In the genomic region with DNA sequence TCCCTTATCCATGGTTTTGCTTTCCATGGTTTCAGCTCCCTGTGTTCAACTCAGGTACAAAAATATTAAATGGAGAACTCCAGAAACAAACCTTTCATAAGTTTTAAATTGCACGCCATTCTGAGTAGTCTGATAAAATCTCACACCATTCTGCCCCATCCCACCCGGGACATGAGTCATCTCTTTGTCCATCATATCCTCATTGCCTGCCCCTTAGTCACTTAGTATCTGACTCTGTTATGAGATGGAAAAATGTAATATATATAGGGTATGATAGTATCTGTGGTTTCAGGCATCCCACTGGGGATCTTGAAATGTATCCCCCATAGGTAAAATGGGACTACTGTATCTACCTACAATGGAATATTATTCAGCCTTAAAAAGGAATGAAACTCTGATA, we compare ENCODE assay signal across 17 cellular contexts. TPM values are rescaled to one million over a fixed set of nuclear protein-coding genes. Genes with fewer than 3 reads are reported as not detected.
DNase-seq lines count a peak whose midpoint lies in the region; TF ChIP-seq lines count a peak whose summit lies in the region.
"Had no signal": no experiment of that assay in that cellular context is flagged by ENCODE, and none has a peak within 500 bp of the region (broad histone marks: within the 10 kb centered on the region; RNA-seq: fewer than 3 reads in every experiment).

No MANE protein-coding gene starts in this region.

- in situ Hi-C loops in brain microvascular endothelial cell (cut with HindIII; ENCODE audit: low pct_ligation_motif_present, low sequenced_read_pairs): no loop called here

- H3K27ac ChIP-seq in brain microvascular endothelial cell: no peak overlapping the region
- H3K27ac ChIP-seq: BLaER1, gastrocnemius medialis, parathyroid adenoma had no signal

- H3K4me3 ChIP-seq in brain microvascular endothelial cell (ENCODE audit: low read depth, low read length): no peak overlapping the region
- H3K4me3 ChIP-seq: BLaER1, gastrocnemius medialis had no signal

- no peaks in the 10 kb centered on the region for H3K27me3 ChIP-seq in brain microvascular endothelial cell (replicated peaks)

- H3K36me3 ChIP-seq in brain microvascular endothelial cell (replicated peaks): no peaks in the 10 kb centered on the region
- H3K36me3 ChIP-seq: BLaER1, gastrocnemius medialis had no signal

- peak; percentile 70 for DNase-seq in EH (ENCODE audit: low read depth)
- DNase-seq in LHCN-M2 (ENCODE audit: low read depth): peak; percentile 66
- DNase-seq in brain microvascular endothelial cell: peak; percentile 78
- peak; percentile 46 for DNase-seq in kidney glomerular epithelial cell (lab: John Stamatoyannopoulos, UW)
- no peak for DNase-seq in activated naive CD4-positive, alpha-beta T cell treated with Interleukin-2 at 50 U/mL for 16 hours
- DNase-seq in DMS 273 (lab: John Stamatoyannopoulos, UW; ENCODE audit: unreplicated experiment): no peak
- no peak for DNase-seq in AG20443 (ENCODE audit: low spot score)
- no peak for DNase-seq in NCI-H2171 treated with DMSO at 0.1 percent for 48 hours (lab: John Stamatoyannopoulos, UW)
- DNase-seq: activated CD4-positive, alpha-beta memory T cell treated with anti-CD3 and anti-CD28 coated beads, Interleukin-2, amount 10 ng/mL, durations not matched to agents 7 days and 5 days; aorta; DMS79; gastrocnemius medialis had no signal

- no peak for TF ChIP-seq CTCF in brain microvascular endothelial cell (IDR thresholded peaks at IDR 0.05; ENCODE audit: low read depth, low read length, missing control alignments)

RNA-seq across cellular contexts. Expression of a gene that starts 35.5 kb away (rescaled TPM):
- not detected in 2 replicates for total RNA-seq in LHCN-M2 (2014; rRNA removed)
- polyA plus RNA-seq in LHCN-M2 (2012): not detected
- total RNA-seq: activated CD4-positive, alpha-beta memory T cell treated with anti-CD3 and anti-CD28 coated beads, Interleukin-2, amount 10 ng/mL, durations not matched to agents 7 days and 5 days; activated T-helper 1 cell treated with anti-CD3 and anti-CD28 coated beads, Interleukin-12 subunit alpha, Interleukin-12 subunit beta, Interleukin-2, Interleukin-4 antibody, amounts not matched to agents 30 ng/mL and 10 ng/mL and 1 ng/mL, durations not matched to agents 14 hours and 24 hours and 36 hours; aorta; gastrocnemius medialis; mucosa of gallbladder; subcutaneous adipose tissue had no signal
- polyA plus RNA-seq: aorta had no signal

Comparison
In these comparisons a context has a peak if more than half of its experiments do, and no peak if none do; other contexts are left out.
1. DNase-seq: peak in EH (single experiment), LHCN-M2 (single experiment), brain microvascular endothelial cell (single experiment) and kidney glomerular epithelial cell (single experiment); none in activated naive CD4-positive, alpha-beta T cell treated with Interleukin-2 at 50 U/mL for 16 hours (single experiment), DMS 273 (single experiment), AG20443 (single experiment) and NCI-H2171 treated with DMSO at 0.1 percent for 48 hours (single experiment).